Comparison of ENCODE assay signal across 5 cellular contexts in the genomic region with DNA sequence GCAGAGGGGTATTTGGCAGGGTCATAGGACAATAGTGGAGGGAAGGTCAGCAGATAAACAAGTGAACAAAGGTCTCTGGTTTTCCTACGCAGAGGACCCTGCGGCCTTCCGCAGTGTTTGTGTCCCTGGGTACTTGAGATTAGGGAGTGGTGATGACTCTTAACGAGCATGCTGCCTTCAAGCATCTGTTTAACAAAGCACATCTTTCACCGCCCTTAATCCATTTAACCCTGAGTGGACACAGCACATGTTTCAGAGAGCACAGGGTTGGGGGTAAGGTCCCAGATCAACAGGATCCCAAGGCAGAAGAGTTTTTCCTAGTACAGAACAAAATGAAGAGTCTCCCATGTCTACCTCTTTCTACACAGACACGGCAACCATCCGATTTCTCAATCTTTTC. TPM values are rescaled to one million over a fixed set of nuclear protein-coding genes. Genes with fewer than 3 reads are reported as not detected.
"Had no signal": no experiment of that assay in that cellular context is flagged by ENCODE, and none has a peak within 500 bp of the region (broad histone marks: within the 10 kb centered on the region; RNA-seq: fewer than 3 reads in every experiment).

No MANE protein-coding gene starts in this region.

RNA-seq across cellular contexts. Expression of a gene that starts 33.4 kb away (rescaled TPM):
- total RNA-seq: HepG2, HT-29, HT1080 had no signal
- polyA plus RNA-seq: HepG2 had no signal

RNA-seq across cellular contexts. Expression of a gene that starts 50.8 kb away (rescaled TPM):
- total RNA-seq: HepG2, HT-29, IMR-90 had no signal
- polyA plus RNA-seq: HepG2, IgD-negative memory B cell had no signal
